ENCODE assay signal across 9 cellular contexts in genomic region chr5:17255471-17256016, GRCh38. TPM values are rescaled to one million over a fixed set of nuclear protein-coding genes. Genes with fewer than 3 reads are reported as not detected.
DNase-seq lines count a peak whose midpoint lies in the region; ATAC-seq and TF ChIP-seq lines count a peak whose summit lies in the region.
"Had no signal": no experiment of that assay in that cellular context is flagged by ENCODE, and none has a peak within 500 bp of the region (broad histone marks: within the 10 kb centered on the region; RNA-seq: fewer than 3 reads in every experiment).

No MANE protein-coding gene starts in this region.

- peaks cover 11% of the 10 kb centered on the region for H3K9me2 ChIP-seq in GM23338 (ENCODE audit: insufficient read depth)

- H3K27me3 ChIP-seq in GM23338 (ENCODE audit: insufficient read depth) = no peaks in the 10 kb centered on the region

- peaks cover 4% of the 10 kb centered on the region for H3K27me3 Mint-ChIP-seq in GM23338 (ENCODE audit: insufficient read depth, low read depth, poor library complexity)
- no peaks in the 10 kb centered on the region for H3K27me3 Mint-ChIP-seq in IgD-negative memory B cell

- TF ChIP-seq CTCF in GM13977 (IDR thresholded peaks at IDR 0.05; ENCODE audit: extremely low read depth, insufficient read depth, missing control alignments) = no peak
- TF ChIP-seq CTCF in GM23338 (conservative IDR thresholded peaks at IDR 0.05; ENCODE audit: low read depth in 2 of 2) = no peak
- no peak for TF ChIP-seq CTCF in fibroblast of villous mesenchyme (IDR thresholded peaks at IDR 0.05; ENCODE audit: insufficient read depth, low read depth, low read length)

- no peak overlapping the region for H3K4me3 ChIP-seq in GM23338
- H3K4me3 ChIP-seq in fibroblast of villous mesenchyme (ENCODE audit: low read depth, low read length) = no peak overlapping the region
- H3K4me3 ChIP-seq: thoracic aorta had no signal

- no peak overlapping the region for H3K27ac ChIP-seq in GM23338 (ENCODE audit: low read depth)
- H3K27ac ChIP-seq: thoracic aorta had no signal

- DNase-seq in GM13977 (ENCODE audit: low spot score) (peak; percentile 27), GM23338 (ENCODE audit: low spot score) (no peak), fibroblast of villous mesenchyme (ENCODE audit: low read depth) (peak; percentile 59), activated T-cell treated with anti-CD3 and anti-CD28 coated beads for 4 hours (no peak), ureter (ENCODE audit: low spot score) (no peak), AG08395 (ENCODE audit: low spot score) (no peak)
- no peak for DNase-seq in stimulated activated CD4-positive, alpha-beta T cell treated with anti-CD3 and anti-CD28 coated beads, Interleukin-2, amount 100 ng/mL, for 48 hours

- no peaks in the 10 kb centered on the region for H3K36me3 ChIP-seq in GM23338 (ENCODE audit: insufficient read depth)
- H3K36me3 ChIP-seq: thoracic aorta had no signal

- H3K4me1 Mint-ChIP-seq in GM23338 = peaks cover 10% of the 10 kb centered on the region
- peaks cover 68 to 75% (median 68%) of the 10 kb centered on the region in 3 donors for H3K4me1 Mint-ChIP-seq in IgD-negative memory B cell

- H3K36me3 Mint-ChIP-seq in GM23338 (ENCODE audit: low read depth) (peaks cover 38% of the 10 kb centered on the region), IgD-negative memory B cell (no peaks in the 10 kb centered on the region)

- no peak overlapping the region for H2AFZ ChIP-seq in GM23338

- H4K20me1 ChIP-seq in GM23338 (replicated peaks; ENCODE audit: insufficient read depth) = peaks cover 28% of the 10 kb centered on the region

- H3K4me3 Mint-ChIP-seq in GM23338 (no peak overlapping the region), IgD-negative memory B cell (peak overlapping the region; percentile 0 to 65 (median 12))

- peak overlapping the region; percentile 63 for H3K27ac Mint-ChIP-seq in GM23338
- peak overlapping the region; percentile 11 to 88 (median 79) for H3K27ac Mint-ChIP-seq in IgD-negative memory B cell

- H3K4me1 ChIP-seq in GM23338 (ENCODE audit: insufficient read depth) = peaks cover 15% of the 10 kb centered on the region

- peaks cover 98% of the 10 kb centered on the region for H3K79me2 ChIP-seq in GM23338 (replicated peaks; ENCODE audit: insufficient read depth)

- H3K9me3 Mint-ChIP-seq in GM23338 (peaks cover 12% of the 10 kb centered on the region; the same call in 2 of the 3 replicates), IgD-negative memory B cell (peaks cover 2 to 8% (median 3%) of the 10 kb centered on the region in 3 donors)

- ATAC-seq in GM23338 = no peak

- in situ Hi-C loops in GM13977 (cut with MboI; ENCODE audit: low pct_unique_long_range_greater_than_20kb, low sequenced_read_pairs, unreplicated experiment) = no loop called here

- no peak overlapping the region for H3K4me2 ChIP-seq in GM23338

- no peaks in the 10 kb centered on the region for H3F3A ChIP-seq in GM23338 (replicated peaks; ENCODE audit: low read depth)

TF ChIP-seq in GM23338, 12 proteins besides CTCF, POLR2A, EP300 and RAD21:
- TF ChIP-seq ZNF114 (CRISPR knock-in tag; IDR thresholded peaks at IDR 0.05) (no peak), REST (IDR thresholded peaks at IDR 0.05; ENCODE audit: unreplicated experiment) (no peak), NANOG (IDR thresholded peaks at IDR 0.05; ENCODE audit: borderline replicate concordance) (no peak), EZH2phosphoT487 (IDR thresholded peaks at IDR 0.05; ENCODE audit: unreplicated experiment) (no peak), POLR2AphosphoS5 (IDR thresholded peaks at IDR 0.05; ENCODE audit: low read depth) (no peak), JUNB (IDR thresholded peaks at IDR 0.05; ENCODE audit: unreplicated experiment) (no peak), ETS1 (IDR thresholded peaks at IDR 0.05) (no peak), ZNF331 (CRISPR knock-in tag; IDR thresholded peaks at IDR 0.05; ENCODE audit: low read depth) (no peak)

RNA-seq across cellular contexts. Expression of gene BASP1, which starts 38.1 kb away (rescaled TPM):
- total RNA-seq in GM23338 (2014; rRNA removed; shearing (Covaris generic)) = 89.4 and 114 TPM in 2 replicates
- polyA plus RNA-seq in GM23338 (2016; fragmentation: Nextera tagmentation; extraction: Ambion mirVana) = 84.2 and 87.5 TPM in 2 replicates
- polyA plus RNA-seq in IgD-negative memory B cell = 149 TPM
- total RNA-seq in fibroblast of villous mesenchyme = 126 and 127 TPM in 2 replicates
- total RNA-seq in ureter = 77.8 TPM

Comparison
In these comparisons a context has a peak if more than half of its experiments do, and no peak if none do; other contexts are left out.
1. DNase-seq: peak in GM13977 (single experiment) and fibroblast of villous mesenchyme (single experiment); none in GM23338 (single experiment), activated T-cell treated with anti-CD3 and anti-CD28 coated beads for 4 hours (single experiment), ureter (single experiment), stimulated activated CD4-positive, alpha-beta T cell treated with anti-CD3 and anti-CD28 coated beads, Interleukin-2, amount 100 ng/mL, for 48 hours (0 of 2) and AG08395 (single experiment).